In the genomic region with DNA sequence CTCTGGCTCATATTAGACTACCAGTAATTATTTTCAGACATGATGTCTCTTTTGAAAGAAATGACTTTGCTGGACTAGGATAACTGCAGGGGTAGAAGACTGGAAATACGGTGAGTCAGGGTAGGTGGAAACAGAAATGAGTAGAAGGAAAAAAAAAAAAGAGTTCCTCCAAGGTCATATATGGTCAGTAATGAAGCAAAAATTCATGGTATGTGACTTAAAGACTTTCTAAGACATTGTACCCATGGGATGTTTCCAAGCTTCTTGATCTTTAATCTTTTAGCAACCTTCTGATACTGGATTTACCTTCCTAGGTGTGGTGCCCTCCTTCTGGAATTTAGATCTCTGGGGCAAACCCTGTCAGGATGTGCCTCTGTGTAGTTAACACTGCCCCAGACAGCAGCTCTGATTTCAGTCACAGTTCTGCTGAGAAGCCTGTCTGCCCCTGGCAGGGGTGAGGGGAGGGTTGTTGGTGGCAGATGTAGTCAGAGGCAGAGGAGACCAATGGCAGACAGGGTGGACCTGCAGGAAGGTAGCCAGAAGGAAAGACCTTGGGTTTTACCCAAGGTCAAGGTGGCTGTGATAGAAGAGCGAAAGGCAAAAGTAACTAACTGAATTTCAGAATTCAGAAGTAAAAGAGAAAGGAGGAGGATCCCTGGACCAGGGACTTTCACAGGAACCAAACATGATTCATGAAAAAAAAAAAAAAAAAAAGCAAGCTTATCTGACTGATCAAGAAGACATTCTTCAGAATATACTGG, we compare ENCODE assay signal across 1 cellular context.
TF ChIP-seq lines count a peak whose summit lies in the region.

No MANE protein-coding gene starts in this region.

TF ChIP-seq in HCT116, 20 proteins besides CTCF, POLR2A, EP300 and RAD21 (continued from another document):
- no peak for TF ChIP-seq EZH2 (IDR thresholded peaks at IDR 0.05)
- TF ChIP-seq TCF7L2 (IDR thresholded peaks at IDR 0.05; ENCODE audit: borderline replicate concordance, extremely low read depth, insufficient read depth, insufficient read length) = no peak
- TF ChIP-seq EGR1 (IDR thresholded peaks at IDR 0.05; ENCODE audit: low read depth) = no peak
- no peak for TF ChIP-seq ZNF274 (IDR thresholded peaks at IDR 0.05; ENCODE audit: low read depth, low read length)
- TF ChIP-seq FOSL1 (IDR thresholded peaks at IDR 0.05; ENCODE audit: low read depth) = no peak
- TF ChIP-seq SIN3A (IDR thresholded peaks at IDR 0.05; ENCODE audit: low read depth) = no peak
